ENCODE assay signal across 8 cellular contexts in genomic region chr9:33076360-33077004, GRCh38. TPM values are rescaled to one million over a fixed set of nuclear protein-coding genes. Genes with fewer than 3 reads are reported as not detected.
DNase-seq lines count a peak whose midpoint lies in the region; ATAC-seq and TF ChIP-seq lines count a peak whose summit lies in the region.

SMU1 (minus strand) TSS chr9:33076674; CDS start chr9:33076608, 66 bp downstream.

- H3K4me1 ChIP-seq in ovary (ENCODE audit: insufficient read depth) (peaks cover 2% of the 10 kb centered on the region), thyroid gland (peaks cover 4 to 7% of the 10 kb centered on the region in 2 donors)

- H3K27me3 ChIP-seq in ovary (no peaks in the 10 kb centered on the region), thyroid gland (no peaks in the 10 kb centered on the region)

- H3K36me3 ChIP-seq in ovary (no peaks in the 10 kb centered on the region), thyroid gland (peaks cover 8 to 19% of the 10 kb centered on the region in 2 donors)

- intact Hi-C loops in Right ventricle myocardium inferior (cut with DNase I): loop anchor here (2.0 kb wide), 1 partner anchor 32 kb away; no protein-coding TSS in a partner anchor
- intact Hi-C loops in ovary (cut with DNase I): no loop called here
- intact Hi-C loops in thyroid gland (cut with DNase I): no loop called here

- DNase-seq in GM12864 (ENCODE audit: low read depth): peak; percentile 92
- peak; percentile 87 to 95 (median 91) for DNase-seq in NCI-H1417 (lab: John Stamatoyannopoulos, UW)
- peak; percentile 90 to 93 for DNase-seq in SW 1271 (lab: John Stamatoyannopoulos, UW)
- DNase-seq in activated naive CD8-positive, alpha-beta T cell treated with anti-CD3 and anti-CD28 coated beads, Interleukin-2, amount 50 U/mL, for 16 hours (ENCODE audit: low read depth, low spot score): peak; percentile 87
- peak; percentile 99 for DNase-seq in Right ventricle myocardium inferior (ENCODE audit: missing footprints)
- DNase-seq in ovary: peak; percentile 97 to 98 (median 97)
- DNase-seq in thyroid gland: peak; percentile 97

- H3K4me3 ChIP-seq in GM12864 (ENCODE audit: low read depth, low read length) (peak within 1 kb of the TSS; percentile 67), ovary (peak within 1 kb of the TSS; percentile 58), thyroid gland (replicated peaks in 1 of 3) (peak within 1 kb of the TSS; percentile 21 to 83 (median 31))

- ATAC-seq in HG02759 (IDR thresholded peaks at IDR 0.05; ENCODE audit: unreplicated experiment): peak; percentile 99
- peak; percentile 99 for ATAC-seq in Right ventricle myocardium inferior

- TF ChIP-seq POLR2A in ovary (IDR thresholded peaks at IDR 0.05) (peak; percentile 87), thyroid gland (IDR thresholded peaks at IDR 0.05) (peak in 1 of 2 donors; percentile 88)

- peak within 1 kb of the TSS; percentile 74 to 90 for H3K27ac ChIP-seq in ovary
- peak within 1 kb of the TSS; percentile 75 to 85 (median 78) for H3K27ac ChIP-seq in thyroid gland

- H3K9me3 ChIP-seq in ovary (no peaks in the 10 kb centered on the region), thyroid gland (no peaks in the 10 kb centered on the region)

- WGBS in ovary, 3 donors: 0 to 1% (median 0%) methylated on average over 43 to 45 of the region's 45 CpGs
- 0 to 1% methylated on average over 9 to 29 of the region's 45 CpGs for WGBS in thyroid gland, 2 donors

- TF ChIP-seq CTCF in GM12864 (IDR thresholded peaks at IDR 0.05; ENCODE audit: low read depth, low read length, missing control alignments) (no peak), ovary (IDR thresholded peaks at IDR 0.05) (peak in 1 of 3 donors; percentile 9), thyroid gland (IDR thresholded peaks at IDR 0.05) (no peak)

- no peak for TF ChIP-seq EP300 in ovary (IDR thresholded peaks at IDR 0.05)

RNA-seq across cellular contexts. Expression of gene SMU1, which starts in this region (rescaled TPM):
- 15.2 TPM for total RNA-seq in Right ventricle myocardium inferior
- total RNA-seq in ovary: 10 to 100 TPM; 14.9 to 28.6 (median 25.6) TPM
- 10 to 100 TPM; 12.2 to 22.3 TPM for polyA plus RNA-seq in ovary
- 10 to 100 TPM; 19.8 to 24.2 (median 22.1) TPM for total RNA-seq in thyroid gland

Comparison
In these comparisons a context has a peak if more than half of its experiments do, and no peak if none do; other contexts are left out.
1. Peak in every context shown above with its lines: DNase-seq, ATAC-seq, H3K4me3 ChIP-seq and H3K27ac ChIP-seq.